ENCODE assay signal across 19 cellular contexts in the genomic region with DNA sequence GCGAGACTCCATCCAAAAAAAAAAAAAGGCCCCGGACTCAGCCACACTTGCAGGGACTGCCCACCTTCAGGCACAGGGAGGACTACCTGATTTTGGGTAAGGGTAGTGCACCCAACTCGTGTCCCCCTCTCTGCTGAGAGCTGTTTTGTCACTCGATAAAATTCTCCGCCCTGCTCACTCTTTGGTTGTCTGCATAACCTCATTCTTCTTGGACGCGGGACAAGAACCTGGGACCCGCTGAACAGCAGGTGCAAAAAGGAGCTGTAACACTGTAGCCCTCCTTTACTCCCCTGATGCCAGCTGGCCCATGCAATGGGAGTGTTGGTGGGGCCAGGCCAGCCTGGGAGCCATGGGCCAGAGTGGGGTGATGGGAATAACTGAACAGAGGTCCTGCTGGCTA.
"Had no signal": no experiment of that assay in that cellular context is flagged by ENCODE, and none has a peak within 500 bp of the region (broad histone marks: within the 10 kb centered on the region; RNA-seq: fewer than 3 reads in every experiment).

No MANE protein-coding gene starts in this region.

- DNase-seq: activated CD4-positive, alpha-beta T cell treated with anti-CD3 and anti-CD28 coated beads for 4 hours; activated CD4-positive, alpha-beta T cell treated with anti-CD3 and anti-CD28 coated beads, Interleukin-2, amount 50 U/mL, for 4 hours; activated CD8-positive, alpha-beta memory T cell treated with anti-CD3 and anti-CD28 coated beads, Interleukin-2, amount 50 U/mL, for 48 hours; activated CD8-positive, alpha-beta T cell treated with anti-CD3 and anti-CD28 coated beads, Interleukin-2, amount 10 ng/mL, durations not matched to agents 7 days and 5 days; activated T-cell treated with anti-CD3 and anti-CD28 coated beads, Interleukin-2, amount 50 U/mL, for 1 hour; aorta; caudate nucleus; colonic mucosa; MM.1S; NCI-H1092 treated with DMSO at 0.1 percent for 48 hours; NCI-H1436; NCI-H1694 treated with DMSO at 0.1 percent for 48 hours; NCI-H2029 treated with DMSO at 0.1 percent for 48 hours; NCI-H510A treated with DMSO at 0.1 percent for 48 hours; NCI-H69; PC-3; SHP77 treated with DMSO at 0.1 percent for 48 hours had no signal

- H3K27ac ChIP-seq: breast epithelium, colonic mucosa had no signal

- H3K4me3 ChIP-seq: breast epithelium, colonic mucosa had no signal

- H3K9me3 ChIP-seq: colonic mucosa had no signal

- H3K36me3 ChIP-seq: breast epithelium, colonic mucosa had no signal

- H3K4me1 ChIP-seq: breast epithelium, colonic mucosa had no signal

- ATAC-seq: activated CD4-positive, CD25-positive, alpha-beta regulatory T cell treated with anti-CD3 and anti-CD28 coated beads, Interleukin-2, amount 50 U/mL, for 24 hours; activated CD8-positive, alpha-beta T cell treated with anti-CD3 and anti-CD28 coated beads, Interleukin-2, amount 10 ng/mL, durations not matched to agents 7 days and 5 days; PC-3 had no signal
